Comparison of ENCODE assay signal across 1 cellular context in genomic region chr9:136351237-136351800, GRCh38.
TF ChIP-seq lines count a peak whose summit lies in the region.

No MANE protein-coding gene starts in this region.

TF ChIP-seq in SK-N-SH treated with all-trans-retinoic acid at 6 μM for 48 hours, 23 proteins besides CTCF, POLR2A, EP300 and RAD21 (continued from another document):
- no peak for TF ChIP-seq ZNF565 (CRISPR knock-in tag; conservative IDR thresholded peaks at IDR 0.05; ENCODE audit: low read depth)
- no peak for TF ChIP-seq PATZ1 (CRISPR knock-in tag; IDR thresholded peaks at IDR 0.05; ENCODE audit: borderline replicate concordance)
- TF ChIP-seq ZNF8 (CRISPR knock-in tag; IDR thresholded peaks at IDR 0.05): no peak
- TF ChIP-seq ARNTL (CRISPR knock-in tag; IDR thresholded peaks at IDR 0.05; ENCODE audit: borderline replicate concordance, low read depth): no peak
- TF ChIP-seq GLIS3 (CRISPR knock-in tag; IDR thresholded peaks at IDR 0.05): no peak
- TF ChIP-seq ESRRG (CRISPR knock-in tag; IDR thresholded peaks at IDR 0.05): no peak
- no peak for TF ChIP-seq SNAI2 (CRISPR knock-in tag; IDR thresholded peaks at IDR 0.05)
